Comparison of ENCODE assay signal across 8 cellular contexts in the genomic region with DNA sequence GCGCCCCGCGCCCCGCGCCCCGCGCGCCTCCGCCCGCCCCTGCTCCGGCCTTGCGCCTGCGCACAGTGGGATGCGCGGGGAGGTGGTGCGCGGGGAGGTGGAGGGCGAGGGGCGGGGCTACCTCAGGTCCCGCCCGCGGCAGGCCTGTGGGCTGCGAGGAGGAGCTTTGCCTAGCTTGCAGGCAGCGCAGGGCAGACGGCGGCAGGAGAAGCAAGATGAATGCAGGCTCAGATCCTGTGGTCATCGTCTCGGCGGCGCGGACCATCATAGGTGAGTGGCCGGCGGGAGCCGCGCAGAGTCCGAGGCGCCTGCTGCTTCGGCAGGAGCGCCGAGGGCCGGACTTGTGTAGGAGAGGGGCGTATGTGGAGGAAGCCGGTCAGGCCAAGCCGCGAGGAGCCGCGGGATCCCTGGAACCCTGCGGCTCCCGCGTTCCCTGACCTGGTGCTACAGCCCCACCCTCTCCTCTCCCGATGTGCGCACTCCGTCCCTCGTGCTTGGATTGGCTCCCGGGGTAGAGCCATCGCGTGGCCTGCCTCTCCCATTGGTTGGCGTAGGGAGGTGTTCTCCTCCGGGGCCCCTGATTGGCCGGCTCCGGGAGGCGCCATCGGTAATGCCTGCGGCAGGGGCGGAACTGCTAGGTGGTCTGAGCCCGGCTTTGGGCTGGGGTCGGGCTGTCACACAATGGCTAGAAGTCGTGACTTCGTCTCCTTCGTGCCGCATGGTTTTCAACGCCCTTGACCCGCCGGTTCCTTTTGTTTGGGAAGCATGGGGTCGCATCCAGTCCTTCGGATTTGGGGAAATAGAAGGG. TPM values are rescaled to one million over a fixed set of nuclear protein-coding genes. Genes with fewer than 3 reads are reported as not detected.
A peak's percentile ranks its signal among the peaks of the same experiment; 100 is the strongest.
DNase-seq lines count a peak whose midpoint lies in the region; ATAC-seq lines count a peak whose summit lies in the region.

A gene (plus strand): TSS at position 173 of the 808 bp plus-strand sequence. CDS start 43 bp downstream, at position 216.

- peak; percentile 96 for ATAC-seq in GM21390 (IDR thresholded peaks at IDR 0.05; ENCODE audit: unreplicated experiment)

- peak; percentile 93 for DNase-seq in Caki2 (ENCODE audit: low read depth)
- DNase-seq in HUDEP-2 (lab: John Stamatoyannopoulos, UW; ENCODE audit: unreplicated experiment in 76 of 76): peak; percentile 75 to 98 (median 96)
- DNase-seq in NOMO-1 treated with dmso at 0.1 percent for 144 hours (lab: John Stamatoyannopoulos, UW; ENCODE audit: unreplicated experiment): peak; percentile 92
- DNase-seq in activated CD8-positive, alpha-beta memory T cell treated with anti-CD3 and anti-CD28 coated beads for 4 hours (ENCODE audit: low read depth in 2 of 2): peak; percentile 70 to 85
- DNase-seq in effector memory CD4-positive, alpha-beta T cell: peak; percentile 87 to 94 (median 89)
- DNase-seq in medulla oblongata (ENCODE audit: extremely low spot score): peak; percentile 99
- DNase-seq in stimulated activated CD4-positive, alpha-beta T cell treated with anti-CD3 and anti-CD28 coated beads, TNF-alpha, amount 100 ng/mL, for 48 hours (ENCODE audit: low read depth in 3 of 3): peak; percentile 86 to 92 (median 89)

- H3K4me3 ChIP-seq in effector memory CD4-positive, alpha-beta T cell (ENCODE audit: insufficient read depth, low read depth, low read length, poor library complexity, severe bottlenecking): peak within 1 kb of the TSS; percentile 69

- no peaks in the 10 kb centered on the region for H3K27me3 ChIP-seq in effector memory CD4-positive, alpha-beta T cell (replicated peaks; ENCODE audit: control insufficient read depth, insufficient read depth, low read length, poor library complexity, severe bottlenecking)

- in situ Hi-C loops in Caki2 (cut with HindIII; ENCODE audit: low pct_unique_long_range_greater_than_20kb, low sequenced_read_pairs): no loop called here

- H3K9me3 ChIP-seq in effector memory CD4-positive, alpha-beta T cell (ENCODE audit: control insufficient read depth, low read length): no peaks in the 10 kb centered on the region

- peak within 1 kb of the TSS; percentile 88 for H3K27ac ChIP-seq in effector memory CD4-positive, alpha-beta T cell (ENCODE audit: insufficient read depth, low read length, poor library complexity, severe bottlenecking)

- H3K36me3 ChIP-seq in effector memory CD4-positive, alpha-beta T cell (ENCODE audit: control insufficient read depth, insufficient read depth, low read length): peaks cover 11% of the 10 kb centered on the region

- peaks cover 6% of the 10 kb centered on the region for H3K4me1 ChIP-seq in effector memory CD4-positive, alpha-beta T cell (ENCODE audit: control insufficient read depth, insufficient read depth, low read length, poor library complexity, severe bottlenecking)

RNA-seq across cellular contexts. Expression of the gene that starts here (rescaled TPM):
- 18.8 and 21.0 TPM in 2 replicates for total RNA-seq in Caki2 (2014; rRNA removed; shearing (Covaris generic); ENCODE audit: low replicate concordance)

Comparison
In these comparisons a context has a peak if more than half of its experiments do, and no peak if none do; other contexts are left out.
1. Peak in every context shown above with its lines: DNase-seq, ATAC-seq, H3K4me3 ChIP-seq and H3K27ac ChIP-seq.